In genomic region chr12:121582583-121583333, GRCh38 we compare ENCODE assay signal across 9 cellular contexts. TPM values are rescaled to one million over a fixed set of nuclear protein-coding genes. Genes with fewer than 3 reads are reported as not detected.
DNase-seq lines count a peak whose midpoint lies in the region; ATAC-seq and TF ChIP-seq lines count a peak whose summit lies in the region.
"Had no signal": no experiment of that assay in that cellular context is flagged by ENCODE, and none has a peak within 500 bp of the region (broad histone marks: within the 10 kb centered on the region; RNA-seq: fewer than 3 reads in every experiment).

No MANE protein-coding gene starts in this region.

- H3K4me1 ChIP-seq in mammary epithelial cell (ENCODE audit: insufficient read depth, low read length) (peaks cover 5% of the 10 kb centered on the region), breast epithelium (no peaks in the 10 kb centered on the region), tibial nerve (peaks cover 0 to 43% (median 21%) of the 10 kb centered on the region in 4 donors)

- intact Hi-C loops in mammary epithelial cell (cut with micrococcal nuclease) (no loop called here), breast epithelium (cut with DNase I; ENCODE audit: low total_unique reads) (no loop called here)

- TF ChIP-seq CTCF in mammary epithelial cell (conservative IDR thresholded peaks at IDR 0.05 in 1 of 2, IDR thresholded peaks at IDR 0.05 in 1 of 2; ENCODE audit: extremely low read depth in 1 of 2, insufficient read depth in 1 of 2, low read depth in 1 of 2, low read length in 2 of 2): no peak
- TF ChIP-seq CTCF in breast epithelium (IDR thresholded peaks at IDR 0.05): no peak
- TF ChIP-seq CTCF in tibial nerve (IDR thresholded peaks at IDR 0.05): no peak

- ATAC-seq in activated naive CD8-positive, alpha-beta T cell treated with anti-CD3 and anti-CD28 coated beads, Interleukin-2, amount 10 ng/mL, durations not matched to agents 7 days and 5 days (ENCODE audit: low read depth): no peak
- no peak for ATAC-seq in HG03469 (IDR thresholded peaks at IDR 0.05; ENCODE audit: unreplicated experiment)

- peaks cover 2% of the 10 kb centered on the region for H3K36me3 Mint-ChIP-seq in activated naive CD8-positive, alpha-beta T cell treated with anti-CD3 and anti-CD28 coated beads, Interleukin-2, amount 10 ng/mL, durations not matched to agents 7 days and 5 days

- no peaks in the 10 kb centered on the region for H3K9me3 ChIP-seq in mammary epithelial cell (replicated peaks; ENCODE audit: insufficient read depth, low read length)
- H3K9me3 ChIP-seq in breast epithelium: no peaks in the 10 kb centered on the region
- no peaks in the 10 kb centered on the region for H3K9me3 ChIP-seq in tibial nerve

- peak overlapping the region; percentile 13 for H2AFZ ChIP-seq in mammary epithelial cell (ENCODE audit: low read depth, low read length)

- H3K4me3 ChIP-seq in mammary epithelial cell (replicated peaks in 1 of 3; ENCODE audit: insufficient read depth in 1 of 3, low read depth in 2 of 3, low read length in 3 of 3) (no peak overlapping the region), breast epithelium (no peak overlapping the region), tibial nerve (no peak overlapping the region)

- peaks cover 30% of the 10 kb centered on the region for H3K4me1 Mint-ChIP-seq in activated naive CD8-positive, alpha-beta T cell treated with anti-CD3 and anti-CD28 coated beads, Interleukin-2, amount 10 ng/mL, durations not matched to agents 7 days and 5 days

- no peak overlapping the region for H3K4me2 ChIP-seq in mammary epithelial cell (ENCODE audit: insufficient read depth, low read depth, low read length)

- no peak for TF ChIP-seq POLR2A in breast epithelium (IDR thresholded peaks at IDR 0.05)
- no peak for TF ChIP-seq POLR2A in tibial nerve (IDR thresholded peaks at IDR 0.05)

- no TSS peak for BruUV-seq in mammary epithelial cell (replicated peaks; lab: Mats Ljungman, UMichigan)

- no peaks in the 10 kb centered on the region for H3K36me3 ChIP-seq in mammary epithelial cell (ENCODE audit: insufficient read depth, low read length)
- H3K36me3 ChIP-seq in breast epithelium: no peaks in the 10 kb centered on the region
- H3K36me3 ChIP-seq in tibial nerve: no peaks in the 10 kb centered on the region

- H3K27ac ChIP-seq in mammary epithelial cell (ENCODE audit: insufficient read depth, low read depth, low read length): no peak overlapping the region
- H3K27ac ChIP-seq in breast epithelium: peak overlapping the region in 1 of 2 donors; percentile 61
- H3K27ac ChIP-seq in tibial nerve: peak overlapping the region; percentile 19 to 94 (median 69)

- H3K9me3 Mint-ChIP-seq in activated naive CD8-positive, alpha-beta T cell treated with anti-CD3 and anti-CD28 coated beads, Interleukin-2, amount 10 ng/mL, durations not matched to agents 7 days and 5 days: no peaks in the 10 kb centered on the region

- no peaks in the 10 kb centered on the region for H3K27me3 ChIP-seq in mammary epithelial cell (ENCODE audit: insufficient read depth, low read length)
- no peaks in the 10 kb centered on the region for H3K27me3 ChIP-seq in breast epithelium
- H3K27me3 ChIP-seq in tibial nerve: no peaks in the 10 kb centered on the region

- no peak overlapping the region for H3K27ac Mint-ChIP-seq in activated naive CD8-positive, alpha-beta T cell treated with anti-CD3 and anti-CD28 coated beads, Interleukin-2, amount 10 ng/mL, durations not matched to agents 7 days and 5 days

- dilution Hi-C loops in mammary epithelial cell (cut with HindIII; ENCODE audit: low sequenced_read_pairs): no loop called here

- peak overlapping the region; percentile 93 for H3K4me3 Mint-ChIP-seq in activated naive CD8-positive, alpha-beta T cell treated with anti-CD3 and anti-CD28 coated beads, Interleukin-2, amount 10 ng/mL, durations not matched to agents 7 days and 5 days

- no peaks in the 10 kb centered on the region for H3K27me3 Mint-ChIP-seq in activated naive CD8-positive, alpha-beta T cell treated with anti-CD3 and anti-CD28 coated beads, Interleukin-2, amount 10 ng/mL, durations not matched to agents 7 days and 5 days

- no peaks in the 10 kb centered on the region for H4K20me1 ChIP-seq in mammary epithelial cell (ENCODE audit: insufficient read depth, low read length)

- TF ChIP-seq EP300 in tibial nerve (IDR thresholded peaks at IDR 0.05): no peak

- POLR2A ChIA-PET in activated naive CD8-positive, alpha-beta T cell treated with anti-CD3 and anti-CD28 coated beads, Interleukin-2, amount 10 ng/mL, durations not matched to agents 7 days and 5 days (lab: Charles Lee): interaction anchor here (1.0 to 2.0 kb wide), 3 partner anchors 46 to 89 kb away, joined by 3 to 4 read pairs (median 3); no protein-coding TSS in a partner anchor

- 52% methylated on average over 13 of the region's 13 CpGs for WGBS in mammary epithelial cell (ENCODE audit: low coverage, missing lambda C conversion rate)
- WGBS in tibial nerve, 2 donors: 35 to 38% methylated on average over 13 of the region's 13 CpGs

- DNase-seq in mammary epithelial cell: no peak
- no peak for DNase-seq in breast epithelium (ENCODE audit: low spot score in 2 of 2)
- no peak for DNase-seq in activated naive CD8-positive, alpha-beta T cell treated with anti-CD3 and anti-CD28 coated beads, Interleukin-2, amount 10 ng/mL, durations not matched to agents 7 days and 5 days
- DNase-seq in islet precursor cell: peak; percentile 94
- no peak for DNase-seq in tibial nerve (ENCODE audit: low spot score in 2 of 2)
- no peak for DNase-seq in activated effector memory CD4-positive, alpha-beta T cell treated with Interleukin-2 at 50 U/mL for 16 hours
- DNase-seq in activated CD4-positive, alpha-beta T cell treated with anti-CD3 and anti-CD28 coated beads, Interleukin-2, amount 50 U/mL, for 4 hours: no peak
- DNase-seq: T-helper 9 cell had no signal

- H3K9ac ChIP-seq in mammary epithelial cell (ENCODE audit: insufficient read depth, low read length): no peak overlapping the region

- CTCF ChIA-PET in mammary epithelial cell (lab: Charles Lee; ENCODE audit: low non-redundant PET): no interaction called here

- H3K79me2 ChIP-seq in mammary epithelial cell (ENCODE audit: insufficient read depth, low read length): no peaks in the 10 kb centered on the region

- in situ Hi-C loops in mammary epithelial cell (cut with MboI; ENCODE audit: low sequenced_read_pairs in 2 of 2): no loop called here

RNA-seq across cellular contexts. Expression of gene KDM2B, which starts 1.9 kb away (rescaled TPM):
- total RNA-seq in mammary epithelial cell (10 to 100 TPM; 18.3 to 21.7 TPM), breast epithelium (10 to 100 TPM; 12.3 to 26.8 (median 16.7) TPM), tibial nerve (10 to 100 TPM; 15.5 to 32.2 (median 20.8) TPM)
- polyA plus RNA-seq in mammary epithelial cell: 14.3 TPM
- polyA minus RNA-seq in mammary epithelial cell: 20.8 TPM
- total RNA-seq in activated naive CD8-positive, alpha-beta T cell treated with anti-CD3 and anti-CD28 coated beads, Interleukin-2, amount 10 ng/mL, durations not matched to agents 7 days and 5 days: 10 to 100 TPM; 84.8 to 88.7 TPM

RNA-seq across cellular contexts. Expression of gene ORAI1, which starts 43.6 kb away (rescaled TPM):
- total RNA-seq in mammary epithelial cell: 10 to 100 TPM in 1 of 2 donors, 1 to 10 TPM in 1; 3.3 to 23.1 TPM
- 21.8 TPM for polyA plus RNA-seq in mammary epithelial cell
- 10.4 TPM for polyA minus RNA-seq in mammary epithelial cell
- 10 to 100 TPM in 1 of 3 donors, 1 to 10 TPM in 2; 6.0 to 12.5 (median 6.7) TPM for total RNA-seq in breast epithelium
- total RNA-seq in activated naive CD8-positive, alpha-beta T cell treated with anti-CD3 and anti-CD28 coated beads, Interleukin-2, amount 10 ng/mL, durations not matched to agents 7 days and 5 days: 10 to 100 TPM; 54.2 to 60.1 TPM
- total RNA-seq in tibial nerve: 10 to 100 TPM in 3 of 4 donors, 1 to 10 TPM in 1; 5.9 to 13.2 (median 10.4) TPM
